ENCODE assay signal across 1 cellular context in the genomic region with DNA sequence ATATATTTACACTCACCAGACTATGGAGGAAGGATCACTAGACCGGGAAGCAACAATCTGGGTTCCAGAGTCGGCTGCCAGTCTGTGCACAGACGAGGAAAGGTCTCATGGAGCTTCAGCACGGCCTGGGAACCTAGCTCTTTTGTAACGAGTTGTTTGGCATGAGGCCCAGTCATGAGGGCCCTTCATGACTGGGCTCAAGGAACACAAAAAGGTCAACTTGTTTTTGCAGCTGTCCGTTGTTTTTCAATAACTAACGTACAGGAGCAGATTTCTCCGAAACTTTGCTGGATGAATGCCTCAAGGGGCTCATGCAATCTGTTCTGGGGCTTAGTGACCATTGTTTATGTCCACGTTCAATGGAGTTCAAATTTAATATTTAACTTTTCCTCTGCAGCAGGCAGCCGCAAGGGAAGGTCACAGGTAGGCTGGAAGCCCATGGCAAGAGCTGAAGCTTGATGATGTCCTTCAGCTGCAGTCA.
TF ChIP-seq lines count a peak whose summit lies in the region.

No MANE protein-coding gene starts in this region.

TF ChIP-seq in HepG2, 621 proteins besides CTCF, POLR2A, EP300 and RAD21 (continued from another document and continues in another):
- TF ChIP-seq, protein P1, sequence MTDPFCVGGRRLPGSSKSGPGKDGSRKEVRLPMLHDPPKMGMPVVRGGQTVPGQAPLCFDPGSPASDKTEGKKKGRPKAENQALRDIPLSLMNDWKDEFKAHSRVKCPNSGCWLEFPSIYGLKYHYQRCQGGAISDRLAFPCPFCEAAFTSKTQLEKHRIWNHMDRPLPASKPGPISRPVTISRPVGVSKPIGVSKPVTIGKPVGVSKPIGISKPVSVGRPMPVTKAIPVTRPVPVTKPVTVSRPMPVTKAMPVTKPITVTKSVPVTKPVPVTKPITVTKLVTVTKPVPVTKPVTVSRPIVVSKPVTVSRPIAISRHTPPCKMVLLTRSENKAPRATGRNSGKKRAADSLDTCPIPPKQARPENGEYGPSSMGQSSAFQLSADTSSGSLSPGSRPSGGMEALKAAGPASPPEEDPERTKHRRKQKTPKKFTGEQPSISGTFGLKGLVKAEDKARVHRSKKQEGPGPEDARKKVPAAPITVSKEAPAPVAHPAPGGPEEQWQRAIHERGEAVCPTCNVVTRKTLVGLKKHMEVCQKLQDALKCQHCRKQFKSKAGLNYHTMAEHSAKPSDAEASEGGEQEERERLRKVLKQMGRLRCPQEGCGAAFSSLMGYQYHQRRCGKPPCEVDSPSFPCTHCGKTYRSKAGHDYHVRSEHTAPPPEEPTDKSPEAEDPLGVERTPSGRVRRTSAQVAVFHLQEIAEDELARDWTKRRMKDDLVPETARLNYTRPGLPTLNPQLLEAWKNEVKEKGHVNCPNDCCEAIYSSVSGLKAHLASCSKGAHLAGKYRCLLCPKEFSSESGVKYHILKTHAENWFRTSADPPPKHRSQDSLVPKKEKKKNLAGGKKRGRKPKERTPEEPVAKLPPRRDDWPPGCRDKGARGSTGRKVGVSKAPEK (CRISPR knock-in tag; IDR thresholded peaks at IDR 0.05; ENCODE audit: borderline replicate concordance): no peak
- TF ChIP-seq ZNF350 (CRISPR knock-in tag; IDR thresholded peaks at IDR 0.05; ENCODE audit: borderline replicate concordance, low read depth) (peak; percentile 50; the same call in 1 of the 2 replicates), ZNF567 (CRISPR knock-in tag; IDR thresholded peaks at IDR 0.05; ENCODE audit: borderline replicate concordance) (no peak), ARNT2 (CRISPR knock-in tag; IDR thresholded peaks at IDR 0.05; ENCODE audit: low read depth) (no peak), FOXC1 (CRISPR knock-in tag; IDR thresholded peaks at IDR 0.05; ENCODE audit: borderline replicate concordance) (0 out of 2 replicates have a peak, but pooled peaks have one; percentile 28), ZNF501 (CRISPR knock-in tag; IDR thresholded peaks at IDR 0.05) (no peak), ZNF607 (CRISPR knock-in tag; IDR thresholded peaks at IDR 0.05; ENCODE audit: borderline replicate concordance) (no peak), ZNF407 (CRISPR knock-in tag; IDR thresholded peaks at IDR 0.05; ENCODE audit: not compliant biosample characterization) (no peak), HHEX (CRISPR knock-in tag; IDR thresholded peaks at IDR 0.05) (no peak), GATA4 (IDR thresholded peaks at IDR 0.05; ENCODE audit: borderline replicate concordance, low read depth) (no peak), JDP2 (CRISPR knock-in tag; IDR thresholded peaks at IDR 0.05; ENCODE audit: borderline replicate concordance) (no peak), ZNF724P (CRISPR knock-in tag; IDR thresholded peaks at IDR 0.05; ENCODE audit: borderline replicate concordance) (no peak), ARID3A (IDR thresholded peaks at IDR 0.05; ENCODE audit: low read depth, low read length) (no peak), POLR2AphosphoS5 (IDR thresholded peaks at IDR 0.05; ENCODE audit: low read depth, low read length) (no peak), ETV6 (CRISPR knock-in tag; conservative IDR thresholded peaks at IDR 0.05) (no peak), ZNF280B (CRISPR knock-in tag; IDR thresholded peaks at IDR 0.05; ENCODE audit: borderline replicate concordance) (no peak), ZSCAN22 (CRISPR knock-in tag; IDR thresholded peaks at IDR 0.05) (no peak), SRF (IDR thresholded peaks at IDR 0.05; ENCODE audit: low read depth, low read length) (no peak), BCLAF1 (IDR thresholded peaks at IDR 0.05) (no peak), ATM (IDR thresholded peaks at IDR 0.05; ENCODE audit: borderline replicate concordance) (no peak), ZBTB21 (CRISPR knock-in tag; IDR thresholded peaks at IDR 0.05) (0 out of 2 replicates have a peak, but pooled peaks have one; percentile 15)
- TF ChIP-seq, protein P2, sequence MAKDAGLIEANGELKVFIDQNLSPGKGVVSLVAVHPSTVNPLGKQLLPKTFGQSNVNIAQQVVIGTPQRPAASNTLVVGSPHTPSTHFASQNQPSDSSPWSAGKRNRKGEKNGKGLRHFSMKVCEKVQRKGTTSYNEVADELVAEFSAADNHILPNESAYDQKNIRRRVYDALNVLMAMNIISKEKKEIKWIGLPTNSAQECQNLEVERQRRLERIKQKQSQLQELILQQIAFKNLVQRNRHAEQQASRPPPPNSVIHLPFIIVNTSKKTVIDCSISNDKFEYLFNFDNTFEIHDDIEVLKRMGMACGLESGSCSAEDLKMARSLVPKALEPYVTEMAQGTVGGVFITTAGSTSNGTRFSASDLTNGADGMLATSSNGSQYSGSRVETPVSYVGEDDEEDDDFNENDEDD (CRISPR knock-in tag; IDR thresholded peaks at IDR 0.05; ENCODE audit: borderline replicate concordance): no peak; the same call in 1 of the 2 replicates
- TF ChIP-seq, protein P3, sequence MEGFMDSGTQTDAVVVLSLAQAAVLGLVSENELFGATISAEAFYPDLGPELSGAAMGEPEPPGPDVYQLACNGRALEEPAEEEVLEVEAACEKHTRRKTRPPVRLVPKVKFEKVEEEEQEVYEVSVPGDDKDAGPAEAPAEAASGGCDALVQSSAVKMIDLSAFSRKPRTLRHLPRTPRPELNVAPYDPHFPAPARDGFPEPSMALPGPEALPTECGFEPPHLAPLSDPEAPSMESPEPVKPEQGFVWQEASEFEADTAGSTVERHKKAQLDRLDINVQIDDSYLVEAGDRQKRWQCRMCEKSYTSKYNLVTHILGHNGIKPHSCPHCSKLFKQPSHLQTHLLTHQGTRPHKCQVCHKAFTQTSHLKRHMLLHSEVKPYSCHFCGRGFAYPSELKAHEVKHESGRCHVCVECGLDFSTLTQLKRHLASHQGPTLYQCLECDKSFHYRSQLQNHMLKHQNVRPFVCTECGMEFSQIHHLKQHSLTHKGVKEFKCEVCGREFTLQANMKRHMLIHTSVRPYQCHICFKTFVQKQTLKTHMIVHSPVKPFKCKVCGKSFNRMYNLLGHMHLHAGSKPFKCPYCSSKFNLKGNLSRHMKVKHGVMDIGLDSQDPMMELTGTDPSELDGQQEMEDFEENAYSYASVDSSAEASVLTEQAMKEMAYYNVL (CRISPR knock-in tag; IDR thresholded peaks at IDR 0.05; ENCODE audit: borderline replicate concordance): no peak
